Comparison of ENCODE assay signal across 1 cellular context in genomic region chr7:90595341-90595800, GRCh38.
TF ChIP-seq lines count a peak whose summit lies in the region.

No MANE protein-coding gene starts in this region.

TF ChIP-seq in IMR-90, 13 proteins besides CTCF, POLR2A, EP300 and RAD21 (continued from another document):
- TF ChIP-seq MAZ (IDR thresholded peaks at IDR 0.05; ENCODE audit: borderline replicate concordance, low read depth, low read length) (no peak), BHLHE40 (IDR thresholded peaks at IDR 0.05; ENCODE audit: low read depth, low read length) (no peak), FOS (IDR thresholded peaks at IDR 0.05; ENCODE audit: low read depth, low read length) (no peak)
